In the genomic region with DNA sequence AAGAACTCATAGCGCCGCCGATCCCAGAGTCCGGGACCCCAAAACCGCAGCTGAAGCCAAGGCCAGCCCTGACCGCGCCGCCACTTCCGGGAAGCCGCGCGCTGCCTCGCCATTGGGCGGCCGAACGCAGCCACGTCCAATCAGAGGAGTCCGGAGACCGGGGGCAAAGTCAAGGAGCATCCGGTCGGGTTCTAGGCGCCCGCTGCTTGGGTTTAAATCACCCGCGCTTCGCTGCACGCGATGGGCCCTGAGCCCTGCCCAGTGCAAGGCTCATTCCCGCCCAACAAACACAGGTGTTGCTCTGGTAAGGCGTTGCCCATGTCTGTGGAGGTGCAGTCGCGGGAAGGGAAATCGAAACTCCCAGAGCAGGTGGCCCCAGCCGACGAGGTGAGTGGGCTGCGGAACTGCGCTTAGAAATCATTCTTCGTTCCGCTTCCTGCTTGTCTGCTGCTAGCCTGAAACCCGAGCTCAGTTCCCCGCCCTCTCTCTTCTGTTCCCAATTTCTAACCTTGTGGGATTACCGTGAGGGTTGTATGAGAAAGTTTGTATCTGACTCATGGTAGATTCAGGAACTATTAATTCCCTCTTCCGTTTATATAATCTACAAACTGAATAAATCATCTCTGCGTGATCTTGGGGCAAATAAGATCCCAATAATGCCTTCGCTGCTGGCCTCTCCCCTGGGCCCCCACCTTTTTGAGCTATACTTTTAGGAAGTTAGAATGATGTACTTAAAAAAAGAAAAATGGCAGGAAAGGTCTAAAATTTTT, we compare ENCODE assay signal across 8 cellular contexts. TPM values are rescaled to one million over a fixed set of nuclear protein-coding genes. Genes with fewer than 3 reads are reported as not detected.
DNase-seq lines count a peak whose midpoint lies in the region; ATAC-seq, FAIRE-seq and TF ChIP-seq lines count a peak whose summit lies in the region.

A gene (minus strand): TSS at position 96 of the 770 bp plus-strand sequence. CDS start 86 bp downstream, at position 10.

- H3K9me3 ChIP-seq in pancreas (no peaks in the 10 kb centered on the region), thyroid gland (no peaks in the 10 kb centered on the region)

- H3K27me3 ChIP-seq in pancreas (no peaks in the 10 kb centered on the region), thyroid gland (no peaks in the 10 kb centered on the region)

- peak; percentile 92 for FAIRE-seq in GM12891 (lab: Jason Lieb, UNC)
- peak; percentile 5 for FAIRE-seq in pancreas (lab: Jason Lieb, UNC)

- H3K4me1 ChIP-seq in pancreas (peaks cover 0 to 18% (median 12%) of the 10 kb centered on the region in 3 donors), thyroid gland (peaks cover 11 to 16% of the 10 kb centered on the region in 2 donors)

- TF ChIP-seq CTCF in pancreas (IDR thresholded peaks at IDR 0.05) (no peak), thyroid gland (IDR thresholded peaks at IDR 0.05) (no peak)

- ATAC-seq in HG02798 (IDR thresholded peaks at IDR 0.05; ENCODE audit: poor library complexity, unreplicated experiment) (peak; percentile 87), Right ventricle myocardium superior (ENCODE audit: poor library complexity) (peak; percentile 99), pancreas (peak; percentile 94 to 97 (median 96))

- peak; percentile 51 for TF ChIP-seq POLR2A in GM12891 (IDR thresholded peaks at IDR 0.05; ENCODE audit: low read depth, low read length)
- peak in 1 of 2 donors; percentile 70 for TF ChIP-seq POLR2A in thyroid gland (IDR thresholded peaks at IDR 0.05)

- 0% methylated on average over 45 of the region's 45 CpGs for WGBS in pancreas, 2 donors
- WGBS in thyroid gland, 2 donors = 0% methylated on average over 13 to 16 of the region's 45 CpGs

- peak; percentile 76 for DNase-seq in GM12891 (ENCODE audit: insufficient read length, low spot score)
- peak; percentile 75 for DNase-seq in NCI-H1417 treated with DMSO at 0.1 percent for 48 hours (lab: John Stamatoyannopoulos, UW)
- peak; percentile 18 to 83 for DNase-seq in SW 1271 (lab: John Stamatoyannopoulos, UW)
- DNase-seq in activated naive CD8-positive, alpha-beta T cell treated with anti-CD3 and anti-CD28 coated beads, Interleukin-2, amount 50 U/mL, for 16 hours (ENCODE audit: low read depth, low spot score) = peak; percentile 69
- DNase-seq in Right ventricle myocardium superior = peak; percentile 95
- DNase-seq in pancreas = peak; percentile 88 to 94 (median 92)
- peak; percentile 93 to 94 for DNase-seq in thyroid gland

- H3K27ac ChIP-seq in pancreas (peak within 1 kb of the TSS; percentile 57 to 86 (median 74)), thyroid gland (peak within 1 kb of the TSS; percentile 49 to 84 (median 76))

- H3K4me3 ChIP-seq in pancreas = peak within 1 kb of the TSS; percentile 35 to 79 (median 66)
- H3K4me3 ChIP-seq in thyroid gland (replicated peaks in 1 of 3) = peak within 1 kb of the TSS; percentile 22 to 72 (median 68)

- H3K36me3 ChIP-seq in pancreas (no peaks in the 10 kb centered on the region), thyroid gland (no peaks in the 10 kb centered on the region)

- intact Hi-C loops in Right ventricle myocardium superior (cut with DNase I) (loop anchor here (5.0 to 10.0 kb wide), 2 partner anchors 77 to 141 kb away; a partner anchor contains a TSS), pancreas (cut with DNase I) (no loop called here), thyroid gland (cut with DNase I) (loop anchor here (5.0 kb wide), 1 partner anchor 148 kb away; no protein-coding TSS in a partner anchor)

TF ChIP-seq in GM12891, 5 proteins besides CTCF, POLR2A, EP300 and RAD21:
- TF ChIP-seq POU2F2 (IDR thresholded peaks at IDR 0.05; ENCODE audit: low read depth, low read length) = peak; percentile 72
- TF ChIP-seq PAX5 (IDR thresholded peaks at IDR 0.05; ENCODE audit: insufficient read depth, low read length, severe bottlenecking) = peak; percentile 87
- peak; percentile 56; the same call in 1 of the 2 replicates for TF ChIP-seq TAF1 (IDR thresholded peaks at IDR 0.05; ENCODE audit: low read depth, low read length)
- no peak for TF ChIP-seq POLR2AphosphoS5 (IDR thresholded peaks at IDR 0.05; ENCODE audit: low read depth, low read length)
- peak; percentile 81 for TF ChIP-seq SPI1 (IDR thresholded peaks at IDR 0.05; ENCODE audit: low read depth, low read length)

RNA-seq across cellular contexts. Expression of the gene that starts here (rescaled TPM):
- polyA plus RNA-seq in GM12891 (2012; ENCODE audit: low read depth, missing spikeins) = 10.5 TPM
- total RNA-seq in Right ventricle myocardium superior = 2.2 TPM
- total RNA-seq in pancreas = 1 to 10 TPM; 3.0 to 7.0 (median 3.5) TPM
- polyA plus RNA-seq in pancreas = 1 to 10 TPM; 1.8 to 2.3 TPM
- total RNA-seq in thyroid gland = 10 to 100 TPM; 14.9 to 19.2 (median 17.2) TPM

Comparison
In these comparisons a context has a peak if more than half of its experiments do, and no peak if none do; other contexts are left out.
1. Peak in every context shown above with its lines: DNase-seq, ATAC-seq, H3K4me3 ChIP-seq and H3K27ac ChIP-seq.
2. intact Hi-C loops: an anchor here in Right ventricle myocardium superior (5.0 to 10.0 kb wide) and thyroid gland (5.0 kb wide); none called in pancreas.